ENCODE assay signal across 25 cellular contexts in genomic region chr15:84856731-84857417, GRCh38. TPM values are rescaled to one million over a fixed set of nuclear protein-coding genes. Genes with fewer than 3 reads are reported as not detected.
"Had no signal": no experiment of that assay in that cellular context is flagged by ENCODE, and none has a peak within 500 bp of the region (broad histone marks: within the 10 kb centered on the region; RNA-seq: fewer than 3 reads in every experiment).

No MANE protein-coding gene starts in this region.

- H3K27ac ChIP-seq: adrenal gland, colonic mucosa, parathyroid adenoma, thoracic aorta, upper lobe of left lung had no signal

- DNase-seq: activated B cell treated with CpG ODN at 0.5 μM for 24 hours; activated CD4-positive, alpha-beta T cell treated with anti-CD3 and anti-CD28 coated beads for 4 hours; activated CD4-positive, alpha-beta T cell treated with anti-CD3 and anti-CD28 coated beads, Interleukin-2, amount 50 U/mL, for 48 hours; activated CD8-positive, alpha-beta memory T cell treated with anti-CD3 and anti-CD28 coated beads, Interleukin-2, amount 10 ng/mL, durations not matched to agents 7 days and 5 days; activated gamma-delta T cell; adrenal gland; colonic mucosa; foreskin fibroblast; kidney; naive thymus-derived CD8-positive, alpha-beta T cell; stimulated activated CD4-positive, alpha-beta T cell treated with anti-CD3 and anti-CD28 coated beads, Interleukin-2, amount 100 ng/mL, for 48 hours; stimulated activated CD8-positive, alpha-beta memory T cell treated with anti-CD3 and anti-CD28 coated beads, Interleukin-4, amount 100 ng/mL, for 48 hours; stimulated activated naive B cell treated with anti-CD40 and anti-IgM and Interleukin-4, amounts not matched to agents 10 μg/mL and 1 μg/mL and 100 μg/mL, for 72 hours; T1000 had no signal

- H3K4me1 ChIP-seq: adrenal gland, colonic mucosa had no signal

- ATAC-seq: activated CD8-positive, alpha-beta memory T cell treated with anti-CD3 and anti-CD28 coated beads, Interleukin-2, amount 10 ng/mL, durations not matched to agents 7 days and 5 days; left lobe of liver; naive thymus-derived CD8-positive, alpha-beta T cell; stimulated activated naive B cell treated with anti-CD40 and anti-IgM and Interleukin-4, amounts not matched to agents 10 μg/mL and 1 μg/mL and 100 μg/mL, for 72 hours had no signal

- H3K9me3 ChIP-seq: adrenal gland, colonic mucosa, thoracic aorta, upper lobe of left lung had no signal

- H3K36me3 ChIP-seq: colonic mucosa had no signal

- H3K27me3 ChIP-seq: adrenal gland, colonic mucosa, upper lobe of left lung had no signal

- H3K4me3 ChIP-seq: adrenal gland, colonic mucosa, thoracic aorta, upper lobe of left lung had no signal

RNA-seq across cellular contexts. Expression of gene SLC28A1, which starts 27.6 kb away (rescaled TPM):
- total RNA-seq: activated B cell treated with CpG ODN at 0.5 μM for 24 hours; activated CD8-positive, alpha-beta memory T cell treated with anti-CD3 and anti-CD28 coated beads, Interleukin-2, amount 10 ng/mL, durations not matched to agents 7 days and 5 days; activated T-helper 1 cell treated with anti-CD3 and anti-CD28 coated beads, Interleukin-12 subunit alpha, Interleukin-12 subunit beta, Interleukin-2, Interleukin-4 antibody, amounts not matched to agents 30 ng/mL and 10 ng/mL and 1 ng/mL, durations not matched to agents 14 hours and 24 hours and 36 hours; astrocyte; endodermal cell; epithelial cell of proximal tubule; fibroblast of lung; glomerular endothelial cell; lung microvascular endothelial cell; naive thymus-derived CD8-positive, alpha-beta T cell; upper lobe of left lung had no signal
- polyA plus RNA-seq: fibroblast of lung; naive thymus-derived CD8-positive, alpha-beta T cell had no signal
